Comparison of ENCODE assay signal across 32 cellular contexts in genomic region chr20:58685988-58686387, GRCh38.
"Had no signal": no experiment of that assay in that cellular context is flagged by ENCODE, and none has a peak within 500 bp of the region (broad histone marks: within the 10 kb centered on the region; RNA-seq: fewer than 3 reads in every experiment).

No MANE protein-coding gene starts in this region.

- H3K27ac ChIP-seq: adrenal gland, colonic mucosa, heart left ventricle, WERI-Rb-1 had no signal

- H3K4me1 ChIP-seq: adrenal gland, body of pancreas, colonic mucosa had no signal

- H3K4me3 Mint-ChIP-seq: activated B cell treated with CpG ODN at 0.5 μM for 24 hours; activated CD8-positive, alpha-beta T cell treated with anti-CD3 and anti-CD28 coated beads for 36 hours; activated naive CD4-positive, alpha-beta T cell treated with anti-CD3 and anti-CD28 coated beads for 36 hours; activated naive CD4-positive, alpha-beta T cell treated with anti-CD3 and anti-CD28 coated beads, Interleukin-2, amount 50 U/mL, for 24 hours; activated naive CD8-positive, alpha-beta T cell treated with anti-CD3 and anti-CD28 coated beads for 36 hours; activated naive CD8-positive, alpha-beta T cell treated with anti-CD3 and anti-CD28 coated beads, Interleukin-2, amount 50 U/mL, for 24 hours; activated T-cell treated with anti-CD3 and anti-CD28 coated beads, Interleukin-2, amount 50 U/mL, for 4 hours; T-helper 17 cell; T-helper 2 cell treated with Interferon-gamma antibody and Interleukin-4, amounts not matched to agents 5 μg/mL and 100 μg/mL, for 36 hours had no signal

- H3K4me1 Mint-ChIP-seq: activated B cell treated with CpG ODN at 0.5 μM for 24 hours; activated naive CD4-positive, alpha-beta T cell treated with anti-CD3 and anti-CD28 coated beads, Interleukin-2, amount 50 U/mL, for 24 hours had no signal

- FAIRE-seq: frontal cortex had no signal

- H3K27ac Mint-ChIP-seq: activated B cell treated with CpG ODN at 0.5 μM for 24 hours; activated CD8-positive, alpha-beta T cell treated with anti-CD3 and anti-CD28 coated beads for 36 hours; activated naive CD4-positive, alpha-beta T cell treated with anti-CD3 and anti-CD28 coated beads, Interleukin-2, amount 50 U/mL, for 24 hours; activated naive CD8-positive, alpha-beta T cell treated with anti-CD3 and anti-CD28 coated beads for 36 hours; activated naive CD8-positive, alpha-beta T cell treated with anti-CD3 and anti-CD28 coated beads, Interleukin-2, amount 50 U/mL, for 24 hours; activated T-helper 2 cell treated with anti-CD3 and anti-CD28 coated beads, Interferon-gamma antibody, Interleukin-2, Interleukin-4, amounts not matched to agents 10 μg/mL and 5 μg/mL and 100 μg/mL, durations not matched to agents 14 hours and 24 hours and 36 hours; T-helper 2 cell treated with Interferon-gamma antibody and Interleukin-4, amounts not matched to agents 5 μg/mL and 100 μg/mL, for 36 hours had no signal

- H3K36me3 ChIP-seq: adrenal gland, colonic mucosa, WERI-Rb-1 had no signal

- H3K27me3 ChIP-seq: adrenal gland, body of pancreas, colonic mucosa, heart left ventricle had no signal

- H3K9me3 ChIP-seq: adrenal gland, body of pancreas, colonic mucosa, heart left ventricle had no signal

- ATAC-seq: activated CD4-positive, CD25-positive, alpha-beta regulatory T cell treated with anti-CD3 and anti-CD28 coated beads, Interleukin-2, amount 50 U/mL, for 24 hours; activated CD8-positive, alpha-beta T cell treated with anti-CD3 and anti-CD28 coated beads for 36 hours; activated naive CD8-positive, alpha-beta T cell treated with anti-CD3 and anti-CD28 coated beads, Interleukin-2, amount 50 U/mL, for 24 hours; activated T-cell treated with anti-CD3 and anti-CD28 coated beads, Interleukin-2, amount 50 U/mL, for 4 hours; body of pancreas; esophagus mucosa; heart left ventricle; T-helper 17 cell had no signal

- H3K4me3 ChIP-seq: adrenal gland, body of pancreas, colonic mucosa, heart left ventricle had no signal

- DNase-seq: activated B cell treated with CpG ODN at 0.5 μM for 24 hours; activated CD4-positive, alpha-beta T cell treated with anti-CD3 and anti-CD28 coated beads for 48 hours; activated CD4-positive, alpha-beta T cell treated with anti-CD3 and anti-CD28 coated beads, Interleukin-2, amount 50 U/mL, for 1 hour; activated CD4-positive, alpha-beta T cell treated with anti-CD3 and anti-CD28 coated beads, Interleukin-2, amount 50 U/mL, for 48 hours; activated CD8-positive, alpha-beta memory T cell treated with anti-CD3 and anti-CD28 coated beads for 24 hours; activated CD8-positive, alpha-beta T cell treated with anti-CD3 and anti-CD28 coated beads for 36 hours; activated effector memory CD4-positive, alpha-beta T cell treated with anti-CD3 and anti-CD28 coated beads, Interleukin-2, amount 50 U/mL, for 16 hours; activated naive CD4-positive, alpha-beta T cell treated with anti-CD3 and anti-CD28 coated beads for 36 hours; activated naive CD8-positive, alpha-beta T cell treated with anti-CD3 and anti-CD28 coated beads for 36 hours; activated naive CD8-positive, alpha-beta T cell treated with anti-CD3 and anti-CD28 coated beads, Interleukin-2, amount 50 U/mL, for 24 hours; activated T-cell treated with anti-CD3 and anti-CD28 coated beads, Interleukin-2, amount 50 U/mL, for 4 hours; amygdala; aorta; body of pancreas; central memory CD4-positive, alpha-beta T cell; cerebellar nuclear complex; colonic mucosa; effector CD8-positive, alpha-beta T cell; foreskin fibroblast; glutamatergic neuron; T-helper 1 cell; T-helper 17 cell; T1000; WERI-Rb-1 had no signal

- H3K9me3 Mint-ChIP-seq: activated B cell treated with CpG ODN at 0.5 μM for 24 hours; activated CD8-positive, alpha-beta T cell treated with anti-CD3 and anti-CD28 coated beads for 36 hours; activated naive CD4-positive, alpha-beta T cell treated with anti-CD3 and anti-CD28 coated beads for 36 hours; activated naive CD4-positive, alpha-beta T cell treated with anti-CD3 and anti-CD28 coated beads, Interleukin-2, amount 50 U/mL, for 24 hours; activated naive CD8-positive, alpha-beta T cell treated with anti-CD3 and anti-CD28 coated beads for 36 hours; activated naive CD8-positive, alpha-beta T cell treated with anti-CD3 and anti-CD28 coated beads, Interleukin-2, amount 50 U/mL, for 24 hours; activated T-cell treated with anti-CD3 and anti-CD28 coated beads, Interleukin-2, amount 50 U/mL, for 4 hours; activated T-helper 2 cell treated with anti-CD3 and anti-CD28 coated beads, Interferon-gamma antibody, Interleukin-2, Interleukin-4, amounts not matched to agents 10 μg/mL and 5 μg/mL and 100 μg/mL, durations not matched to agents 14 hours and 24 hours and 36 hours; T-helper 2 cell treated with Interferon-gamma antibody and Interleukin-4, amounts not matched to agents 5 μg/mL and 100 μg/mL, for 36 hours had no signal

- H3K27me3 Mint-ChIP-seq: activated B cell treated with CpG ODN at 0.5 μM for 24 hours; activated CD8-positive, alpha-beta T cell treated with anti-CD3 and anti-CD28 coated beads for 36 hours; activated naive CD4-positive, alpha-beta T cell treated with anti-CD3 and anti-CD28 coated beads, Interleukin-2, amount 50 U/mL, for 24 hours; activated naive CD8-positive, alpha-beta T cell treated with anti-CD3 and anti-CD28 coated beads for 36 hours; activated naive CD8-positive, alpha-beta T cell treated with anti-CD3 and anti-CD28 coated beads, Interleukin-2, amount 50 U/mL, for 24 hours; T-helper 17 cell had no signal
